In the genomic region with DNA sequence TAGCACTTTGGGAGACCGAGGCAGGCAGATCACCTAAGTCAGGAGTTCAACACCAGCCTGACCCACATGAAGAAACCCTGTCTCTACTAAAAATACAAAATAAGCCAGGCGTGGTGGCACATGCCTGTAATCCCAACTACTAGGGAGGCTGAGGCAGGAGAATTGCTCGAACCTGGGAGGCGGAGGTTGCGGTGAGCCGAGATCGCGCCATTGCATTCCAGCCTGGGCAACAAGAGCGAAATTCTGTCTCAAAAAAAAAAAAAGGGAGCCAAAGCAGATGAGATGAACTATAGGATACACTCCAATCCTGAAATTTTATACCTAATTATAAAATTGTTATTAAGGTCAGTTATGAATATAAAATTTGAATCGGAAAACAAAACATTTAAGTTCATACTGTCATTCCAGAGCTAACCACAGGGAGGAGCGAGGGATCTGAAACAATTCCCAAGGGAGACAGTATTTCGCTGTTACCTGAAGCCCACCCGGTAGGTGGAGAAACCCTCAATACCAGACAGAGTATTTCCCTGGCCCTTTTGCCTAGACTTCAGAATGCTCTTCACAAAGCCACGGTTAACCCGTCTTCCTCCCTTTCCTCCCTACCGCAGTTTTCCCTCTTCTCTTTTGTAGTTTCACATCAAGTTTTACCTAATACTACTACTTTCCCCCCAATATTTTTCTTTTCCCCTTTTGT, we compare ENCODE assay signal across 6 cellular contexts. TPM values are rescaled to one million over a fixed set of nuclear protein-coding genes. Genes with fewer than 3 reads are reported as not detected.
DNase-seq lines count a peak whose midpoint lies in the region; ATAC-seq and TF ChIP-seq lines count a peak whose summit lies in the region.

No MANE protein-coding gene starts in this region.

- peak; percentile 19 for DNase-seq in NCI-H2196 treated with DMSO at 0.1 percent for 48 hours (lab: John Stamatoyannopoulos, UW; ENCODE audit: unreplicated experiment)
- no peak for DNase-seq in coronary artery (ENCODE audit: low spot score)
- peak; percentile 80 for DNase-seq in osteoblast (ENCODE audit: insufficient read length, low spot score, missing footprints)
- DNase-seq in activated gamma-delta T cell treated with Interleukin-2 at 50 U/mL for 16 hours = no peak

- H3K27ac ChIP-seq in coronary artery = no peak overlapping the region
- peak overlapping the region; percentile 68 for H3K27ac ChIP-seq in osteoblast (ENCODE audit: low read depth, low read length)

- H3K79me2 ChIP-seq in osteoblast (ENCODE audit: insufficient read depth, low read length) = peaks cover 64% of the 10 kb centered on the region

- TF ChIP-seq CTCF in GM12872 (IDR thresholded peaks at IDR 0.05; ENCODE audit: insufficient read depth, low read depth, low read length) (peak; percentile 39; the same call in 2 of the 3 replicates), coronary artery (IDR thresholded peaks at IDR 0.05) (peak; percentile 18), osteoblast (IDR thresholded peaks at IDR 0.05; ENCODE audit: extremely low read depth, low read depth, low read length) (peak; percentile 52)

- H3K27me3 ChIP-seq in osteoblast (ENCODE audit: insufficient read depth, low read length) = peaks cover 7% of the 10 kb centered on the region

- peaks cover 13% of the 10 kb centered on the region for H3K36me3 ChIP-seq in osteoblast (ENCODE audit: insufficient read depth, low read length)

- no peaks in the 10 kb centered on the region for H3K9me3 ChIP-seq in osteoblast (ENCODE audit: low read depth, low read length)

- peaks cover 23% of the 10 kb centered on the region for H4K20me1 ChIP-seq in osteoblast (ENCODE audit: insufficient read depth, low read length)

- no peak overlapping the region for H2AFZ ChIP-seq in osteoblast (ENCODE audit: low read length)

- H3K4me3 ChIP-seq in coronary artery = peak overlapping the region; percentile 90
- H3K4me3 ChIP-seq in osteoblast (ENCODE audit: insufficient read depth, low read length) = peak overlapping the region; percentile 94

- no peak for ATAC-seq in activated CD4-positive, CD25-positive, alpha-beta regulatory T cell treated with anti-CD3 and anti-CD28 coated beads, Interleukin-2, amount 50 U/mL, for 24 hours

- peaks cover 17% of the 10 kb centered on the region for H3K4me1 ChIP-seq in osteoblast (ENCODE audit: insufficient read depth, low read length)

- peak overlapping the region; percentile 99 for H3K4me2 ChIP-seq in osteoblast (ENCODE audit: insufficient read depth, low read length)

RNA-seq across cellular contexts. Expression of gene PPM1G, which starts 1.4 kb away (rescaled TPM):
- 56.6 and 65.5 TPM in 2 replicates for total RNA-seq in osteoblast

RNA-seq across cellular contexts. Expression of gene NRBP1, which starts 20.5 kb away (rescaled TPM):
- 147 and 151 TPM in 2 replicates for total RNA-seq in osteoblast

RNA-seq across cellular contexts. Expression of gene ZNF513, which starts 27.4 kb away (rescaled TPM):
- total RNA-seq in osteoblast = 6.2 and 8.3 TPM in 2 replicates

RNA-seq across cellular contexts. Expression of gene KRTCAP3, which starts 34.2 kb away (rescaled TPM):
- under 0.01 and 0.72 TPM in 2 replicates for total RNA-seq in osteoblast

RNA-seq across cellular contexts. Expression of gene SNX17, which starts 37.5 kb away (rescaled TPM):
- total RNA-seq in osteoblast = 152 and 165 TPM in 2 replicates

Comparison
In these comparisons a context has a peak if more than half of its experiments do, and no peak if none do; other contexts are left out.
1. DNase-seq: peak in NCI-H2196 treated with DMSO at 0.1 percent for 48 hours (single experiment) and osteoblast (single experiment); none in coronary artery (single experiment) and activated gamma-delta T cell treated with Interleukin-2 at 50 U/mL for 16 hours (single experiment).
2. Peak in every context shown above with its lines, with median percentiles within 50 percentile points of each other: CTCF ChIP-seq.